1 cellular context compared by ENCODE assay signal in the genomic region with DNA sequence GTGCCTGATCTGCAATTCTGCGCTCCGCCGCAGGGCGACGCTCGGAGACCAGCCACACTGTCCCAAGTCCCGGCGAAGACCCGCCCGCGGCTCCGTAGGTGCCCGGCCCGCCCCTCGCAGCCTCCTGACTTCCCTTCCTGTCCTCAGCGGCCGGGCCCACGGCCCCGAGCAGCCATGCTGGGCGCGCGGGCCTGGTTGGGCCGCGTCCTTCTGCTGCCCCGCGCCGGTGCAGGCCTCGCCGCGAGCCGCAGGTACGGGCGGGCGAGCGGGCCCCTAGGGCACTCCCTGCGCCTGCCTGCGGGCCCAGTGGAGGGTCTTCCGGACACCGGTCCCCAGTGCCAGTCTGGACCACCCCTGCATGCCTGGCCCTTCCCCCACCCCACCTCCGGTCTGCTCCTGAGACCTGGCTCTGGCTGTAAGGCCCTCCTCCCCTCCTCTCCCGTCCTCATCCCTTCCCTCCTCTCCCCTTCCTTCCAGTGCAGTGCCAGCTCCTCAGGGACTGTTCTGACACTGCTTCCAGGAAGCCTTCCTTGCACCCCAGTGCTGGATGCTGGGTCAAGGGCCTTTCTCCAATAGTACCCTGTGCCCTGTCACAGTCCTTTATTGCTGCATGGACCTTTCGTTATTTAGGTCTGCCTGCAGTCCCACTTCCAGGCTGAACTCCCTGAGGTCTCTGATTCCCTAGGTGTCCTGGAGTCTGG.
TF ChIP-seq lines count a peak whose summit lies in the region.

TSS of gene SPATA20 (plus strand) at position 140 of the 701 bp plus-strand sequence. CDS start at position 175, 35 bp downstream.

TF ChIP-seq in H1, 55 proteins besides CTCF, POLR2A, EP300 and RAD21 (continued from another document):
- peak; percentile 51 for TF ChIP-seq NANOG (IDR thresholded peaks at IDR 0.05; ENCODE audit: insufficient read depth, low read depth, low read length, poor library complexity, severe bottlenecking)
- peak; percentile 33; the same call in 1 of the 2 replicates for TF ChIP-seq TAF1 (IDR thresholded peaks at IDR 0.05; ENCODE audit: low read depth, low read length)
- no peak for TF ChIP-seq EZH2 (IDR thresholded peaks at IDR 0.05; ENCODE audit: low read depth, low read length, severe bottlenecking)
- TF ChIP-seq JUND (IDR thresholded peaks at IDR 0.05; ENCODE audit: low read length), result no peak
- TF ChIP-seq KDM4A (IDR thresholded peaks at IDR 0.05; ENCODE audit: low read depth, low read length, severe bottlenecking), result peak; percentile 93
- no peak for TF ChIP-seq JUN (IDR thresholded peaks at IDR 0.05; ENCODE audit: low read depth, low read length)
- TF ChIP-seq NRF1 (IDR thresholded peaks at IDR 0.05; ENCODE audit: low read depth, low read length), result no peak
- 0 out of 2 replicates have a peak, but pooled peaks have one; percentile 13 for TF ChIP-seq GABPA (IDR thresholded peaks at IDR 0.05; ENCODE audit: borderline replicate concordance, insufficient read depth, low read length)
- no peak for TF ChIP-seq CHD7 (IDR thresholded peaks at IDR 0.05; ENCODE audit: insufficient replicate concordance, low read length)
- no peak for TF ChIP-seq FOSL1 (IDR thresholded peaks at IDR 0.05; ENCODE audit: insufficient read depth, low read depth, low read length)
- 0 out of 2 replicates have a peak, but pooled peaks have one; percentile 31 for TF ChIP-seq POLR2AphosphoS5 (IDR thresholded peaks at IDR 0.05; ENCODE audit: low read depth, low read length)
- no peak for TF ChIP-seq ZNF274 (IDR thresholded peaks at IDR 0.05; ENCODE audit: borderline replicate concordance, extremely low read depth, low read length)
- no peak for TF ChIP-seq CTBP2 (IDR thresholded peaks at IDR 0.05; ENCODE audit: borderline replicate concordance, insufficient read depth, insufficient read length, low read length)
- TF ChIP-seq, protein P1, sequence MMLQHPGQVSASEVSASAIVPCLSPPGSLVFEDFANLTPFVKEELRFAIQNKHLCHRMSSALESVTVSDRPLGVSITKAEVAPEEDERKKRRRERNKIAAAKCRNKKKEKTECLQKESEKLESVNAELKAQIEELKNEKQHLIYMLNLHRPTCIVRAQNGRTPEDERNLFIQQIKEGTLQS (IDR thresholded peaks at IDR 0.05; ENCODE audit: insufficient read depth, low read depth, low read length), result no peak
- TF ChIP-seq YY1 (IDR thresholded peaks at IDR 0.05; ENCODE audit: low read depth, low read length), result peak; percentile 40; the same call in 1 of the 2 replicates
